Comparison of ENCODE assay signal across 8 cellular contexts in genomic region chr15:30991301-30992072, GRCh38. TPM values are rescaled to one million over a fixed set of nuclear protein-coding genes. Genes with fewer than 3 reads are reported as not detected.
DNase-seq lines count a peak whose midpoint lies in the region; ATAC-seq, FAIRE-seq and TF ChIP-seq lines count a peak whose summit lies in the region.

MTMR10 (minus strand) TSS chr15:30991628; CDS start chr15:30991506, 122 bp downstream.

- H3K27me3 ChIP-seq in suprapubic skin = no peaks in the 10 kb centered on the region

- TF ChIP-seq POLR2A in suprapubic skin (IDR thresholded peaks at IDR 0.05) = peak; percentile 64 to 89

- WGBS in suprapubic skin = 0% methylated on average over 17 of the region's 100 CpGs

- intact Hi-C loops in activated naive CD4-positive, alpha-beta T cell treated with anti-CD3 and anti-CD28 coated beads for 36 hours (cut with micrococcal nuclease) = loop anchor here (1.0 to 5.0 kb wide), 5 partner anchors 23 to 446 kb away; partner anchors contain the start of genes ARHGAP11B, FAN1 and KLF13

- FAIRE-seq in D721Med (lab: Jason Lieb, UNC) = no peak

- no peaks in the 10 kb centered on the region for H3K9me3 Mint-ChIP-seq in activated naive CD4-positive, alpha-beta T cell treated with anti-CD3 and anti-CD28 coated beads for 36 hours

- CTCF ChIA-PET in activated naive CD4-positive, alpha-beta T cell treated with anti-CD3 and anti-CD28 coated beads for 36 hours (lab: Charles Lee) = interaction anchor here (0.8 kb wide), 1 partner anchor 21 kb away, joined by 3 read pairs; no protein-coding TSS in a partner anchor

- H3K36me3 Mint-ChIP-seq in activated naive CD4-positive, alpha-beta T cell treated with anti-CD3 and anti-CD28 coated beads for 36 hours (ENCODE audit: low read depth) = peaks cover 5% of the 10 kb centered on the region

- H3K27ac ChIP-seq in suprapubic skin = peak within 1 kb of the TSS; percentile 95

- H3K4me1 ChIP-seq in suprapubic skin = peaks cover 30% of the 10 kb centered on the region

- no peaks in the 10 kb centered on the region for H3K9me3 ChIP-seq in suprapubic skin

- H3K27ac Mint-ChIP-seq in activated naive CD4-positive, alpha-beta T cell treated with anti-CD3 and anti-CD28 coated beads for 36 hours = peak within 1 kb of the TSS; percentile 77

- ATAC-seq in GM21367 (IDR thresholded peaks at IDR 0.05; ENCODE audit: unreplicated experiment) (peak; percentile 87), omental fat pad (ENCODE audit: low FRiP score) (peak; percentile 95)

- H3K36me3 ChIP-seq in suprapubic skin = peaks cover 10% of the 10 kb centered on the region

- H3K4me3 Mint-ChIP-seq in activated naive CD4-positive, alpha-beta T cell treated with anti-CD3 and anti-CD28 coated beads for 36 hours = peak within 1 kb of the TSS; percentile 92

- TF ChIP-seq EP300 in suprapubic skin (IDR thresholded peaks at IDR 0.05) = no peak

- H3K27me3 Mint-ChIP-seq in activated naive CD4-positive, alpha-beta T cell treated with anti-CD3 and anti-CD28 coated beads for 36 hours (ENCODE audit: low read depth) = no peaks in the 10 kb centered on the region

- in situ Hi-C loops in SK-MEL-5 (cut with HindIII; ENCODE audit: low pct_unique_long_range_greater_than_20kb, low sequenced_read_pairs) = no loop called here

- peaks cover 30% of the 10 kb centered on the region for H3K4me1 Mint-ChIP-seq in activated naive CD4-positive, alpha-beta T cell treated with anti-CD3 and anti-CD28 coated beads for 36 hours (ENCODE audit: low read depth)

- DNase-seq in D721Med (ENCODE audit: insufficient read length, low spot score) (peak; percentile 64), HT1080 (ENCODE audit: low read depth) (peak; percentile 69), SK-MEL-5 (ENCODE audit: low read depth, low spot score) (peak; percentile 78), germinal center (ENCODE audit: low spot score) (peak; percentile 91), omental fat pad (ENCODE audit: low spot score) (no peak), suprapubic skin (ENCODE audit: low spot score in 2 of 2) (peak; percentile 79 to 84)
- DNase-seq in activated naive CD4-positive, alpha-beta T cell treated with anti-CD3 and anti-CD28 coated beads for 36 hours = peak; percentile 65

- no peak for TF ChIP-seq CTCF in D721Med (IDR thresholded peaks at IDR 0.05; ENCODE audit: insufficient read depth, missing control alignments)
- no peak for TF ChIP-seq CTCF in omental fat pad (IDR thresholded peaks at IDR 0.05)
- TF ChIP-seq CTCF in suprapubic skin (IDR thresholded peaks at IDR 0.05) = no peak

- H3K4me3 ChIP-seq in suprapubic skin = peak within 1 kb of the TSS; percentile 66

RNA-seq across cellular contexts. Expression of gene MTMR10, which starts in this region (rescaled TPM):
- 11.7 and 12.6 TPM in 2 replicates for total RNA-seq in HT1080 (2014; rRNA removed; shearing (Covaris generic))
- 10.8 and 14.2 TPM in 2 replicates for polyA plus RNA-seq in HT1080 (2015; cell fraction: cytosol; rRNA removed)
- 15.9 and 16.5 TPM in 2 replicates for polyA plus RNA-seq in HT1080 (2015; cell fraction: nucleus; rRNA removed)
- total RNA-seq in SK-MEL-5 (2014; rRNA removed; shearing (Covaris generic)) = 20.8 and 24.2 TPM in 2 replicates
- polyA plus RNA-seq in SK-MEL-5 (2015; cell fraction: cytosol; rRNA removed) = 13.1 and 15.9 TPM in 2 replicates
- polyA plus RNA-seq in SK-MEL-5 (2015; cell fraction: nucleus; rRNA removed) = 41.1 and 53.5 TPM in 2 replicates
- 10 to 100 TPM in 1 of 2 experiments, 1 to 10 TPM in 1; 9.7 to 10.5 TPM for total RNA-seq in activated naive CD4-positive, alpha-beta T cell treated with anti-CD3 and anti-CD28 coated beads for 36 hours
- 10 to 100 TPM; 40.6 to 70.0 (median 46.6) TPM for total RNA-seq in omental fat pad
- 10 to 100 TPM; 24.9 to 46.7 (median 27.1) TPM for total RNA-seq in suprapubic skin
